ENCODE assay signal across 8 cellular contexts in the genomic region with DNA sequence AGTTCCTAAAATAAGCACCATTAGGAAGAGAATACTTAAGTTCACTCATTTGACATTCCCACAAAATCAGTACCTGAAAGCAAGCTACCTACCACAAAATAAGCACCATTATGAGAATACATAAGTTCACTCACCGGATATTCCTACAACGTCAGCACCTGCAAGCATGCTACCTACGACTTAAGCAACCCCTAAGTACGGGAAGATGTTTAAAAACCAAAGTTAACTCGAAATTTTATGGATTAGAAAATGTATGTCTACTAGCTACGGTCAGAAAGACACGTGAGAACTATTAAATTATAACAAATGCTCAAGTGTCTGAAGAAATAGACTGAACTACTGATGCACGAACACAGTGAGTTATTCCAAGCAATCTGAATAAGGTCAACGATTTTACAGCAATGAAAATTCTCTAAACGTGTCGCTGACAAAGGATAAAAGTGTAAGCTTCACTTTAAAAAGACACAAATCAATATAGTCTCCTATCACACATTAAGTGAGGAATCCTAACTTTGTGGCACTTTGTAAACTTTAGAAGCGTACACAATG. TPM values are rescaled to one million over a fixed set of nuclear protein-coding genes. Genes with fewer than 3 reads are reported as not detected.
DNase-seq lines count a peak whose midpoint lies in the region; ATAC-seq and TF ChIP-seq lines count a peak whose summit lies in the region.

No MANE protein-coding gene starts in this region.

- peaks cover 18% of the 10 kb centered on the region for H3K4me1 ChIP-seq in mesodermal cell (ENCODE audit: control insufficient read depth, insufficient read depth, low read length, poor library complexity, severe bottlenecking)

- peak overlapping the region; percentile 61 for H3K27ac ChIP-seq in brain microvascular endothelial cell
- peak overlapping the region; percentile 41 for H3K27ac ChIP-seq in mesodermal cell (ENCODE audit: low read depth, low read length, severe bottlenecking)

- no peak for TF ChIP-seq CTCF in brain microvascular endothelial cell (IDR thresholded peaks at IDR 0.05; ENCODE audit: low read depth, low read length, missing control alignments)

- H3K27me3 Mint-ChIP-seq in stimulated activated naive CD8-positive, alpha-beta T cell treated with anti-CD3 and anti-CD28 coated beads, Interleukin-15, Interleukin-2, amounts not matched to agents 100 ng/mL and 50 ng/mL, for 24 hours = no peaks in the 10 kb centered on the region

- H3K27me3 ChIP-seq in brain microvascular endothelial cell (replicated peaks) = no peaks in the 10 kb centered on the region

- ATAC-seq in stimulated activated naive CD8-positive, alpha-beta T cell treated with anti-CD3 and anti-CD28 coated beads, Interleukin-15, Interleukin-2, amounts not matched to agents 100 U/mL and 50 U/mL, for 24 hours = no peak
- no peak for ATAC-seq in HG02870 (IDR thresholded peaks at IDR 0.05; ENCODE audit: unreplicated experiment)

- H3K36me3 ChIP-seq in brain microvascular endothelial cell (replicated peaks) = no peaks in the 10 kb centered on the region
- peaks cover 31% of the 10 kb centered on the region for H3K36me3 ChIP-seq in mesodermal cell (ENCODE audit: control insufficient read depth, insufficient read depth, low read length)

- peaks cover 57% of the 10 kb centered on the region for H3K4me1 Mint-ChIP-seq in stimulated activated naive CD8-positive, alpha-beta T cell treated with anti-CD3 and anti-CD28 coated beads, Interleukin-15, Interleukin-2, amounts not matched to agents 100 ng/mL and 50 ng/mL, for 24 hours (ENCODE audit: low read depth)

- WGBS in mesodermal cell (ENCODE audit: insufficient coverage in 2 of 2), 2 experiments = 5 to 20% methylated on average over 5 to 7 of the region's 12 CpGs

- H3K4me3 Mint-ChIP-seq in stimulated activated naive CD8-positive, alpha-beta T cell treated with anti-CD3 and anti-CD28 coated beads, Interleukin-15, Interleukin-2, amounts not matched to agents 100 ng/mL and 50 ng/mL, for 24 hours = peak overlapping the region; percentile 99

- no peak for DNase-seq in stimulated activated naive CD8-positive, alpha-beta T cell treated with anti-CD3 and anti-CD28 coated beads, Interleukin-15, Interleukin-2, amounts not matched to agents 100 U/mL and 50 U/mL, for 24 hours
- DNase-seq in brain microvascular endothelial cell (no peak), midbrain (lab: John Stamatoyannopoulos, UW) (no peak), Kasumi-1 (lab: John Stamatoyannopoulos, UW) (no peak)
- no peak for DNase-seq in stimulated activated CD4-positive, alpha-beta T cell treated with anti-CD3 and anti-CD28 coated beads, Interleukin-12 subunit alpha, Interleukin-12 subunit beta, amount 100 ng/mL, for 4 hours

- H3K4me3 ChIP-seq in brain microvascular endothelial cell (ENCODE audit: low read depth, low read length) = peak overlapping the region; percentile 93
- peak overlapping the region; percentile 76 for H3K4me3 ChIP-seq in mesodermal cell (ENCODE audit: extremely low read depth, insufficient read depth, low read length, poor library complexity, severe bottlenecking)

- peak overlapping the region; percentile 98 for H3K27ac Mint-ChIP-seq in stimulated activated naive CD8-positive, alpha-beta T cell treated with anti-CD3 and anti-CD28 coated beads, Interleukin-15, Interleukin-2, amounts not matched to agents 100 ng/mL and 50 ng/mL, for 24 hours

- in situ Hi-C loops in brain microvascular endothelial cell (cut with HindIII; ENCODE audit: low pct_ligation_motif_present, low sequenced_read_pairs) = no loop called here

- H3K36me3 Mint-ChIP-seq in stimulated activated naive CD8-positive, alpha-beta T cell treated with anti-CD3 and anti-CD28 coated beads, Interleukin-15, Interleukin-2, amounts not matched to agents 100 ng/mL and 50 ng/mL, for 24 hours (ENCODE audit: low read depth) = peaks cover 44% of the 10 kb centered on the region

- H3K9me3 Mint-ChIP-seq in stimulated activated naive CD8-positive, alpha-beta T cell treated with anti-CD3 and anti-CD28 coated beads, Interleukin-15, Interleukin-2, amounts not matched to agents 100 ng/mL and 50 ng/mL, for 24 hours = no peaks in the 10 kb centered on the region

- H3K9me3 ChIP-seq in mesodermal cell (ENCODE audit: control insufficient read depth, low read length) = no peaks in the 10 kb centered on the region

RNA-seq across cellular contexts. Expression of a gene that starts 1.5 kb away (rescaled TPM):
- polyA plus RNA-seq in mesodermal cell (2013, experiment 1 of 2) = 109 TPM
- polyA plus RNA-seq in mesodermal cell (2013, experiment 2 of 2) = 123 TPM

RNA-seq across cellular contexts. Expression of a gene that starts 27.6 kb away (rescaled TPM):
- polyA plus RNA-seq in mesodermal cell (2013, experiment 1 of 2) = 4.2 TPM
- 1.7 TPM for polyA plus RNA-seq in mesodermal cell (2013, experiment 2 of 2)

RNA-seq across cellular contexts. Expression of a gene that starts 50.7 kb away (rescaled TPM):
- not detected for polyA plus RNA-seq in mesodermal cell (2013, experiment 1 of 2)
- polyA plus RNA-seq in mesodermal cell (2013, experiment 2 of 2) = not detected
